ENCODE assay signal across 1 cellular context in genomic region chr10:77925795-77926565, GRCh38.
A peak's percentile ranks its signal among the peaks of the same experiment; 100 is the strongest.
TF ChIP-seq lines count a peak whose summit lies in the region.

No MANE protein-coding gene starts in this region.

TF ChIP-seq in HepG2, 621 proteins besides CTCF, POLR2A, EP300 and RAD21 (continued from another document and continues in another):
- TF ChIP-seq, protein P1, sequence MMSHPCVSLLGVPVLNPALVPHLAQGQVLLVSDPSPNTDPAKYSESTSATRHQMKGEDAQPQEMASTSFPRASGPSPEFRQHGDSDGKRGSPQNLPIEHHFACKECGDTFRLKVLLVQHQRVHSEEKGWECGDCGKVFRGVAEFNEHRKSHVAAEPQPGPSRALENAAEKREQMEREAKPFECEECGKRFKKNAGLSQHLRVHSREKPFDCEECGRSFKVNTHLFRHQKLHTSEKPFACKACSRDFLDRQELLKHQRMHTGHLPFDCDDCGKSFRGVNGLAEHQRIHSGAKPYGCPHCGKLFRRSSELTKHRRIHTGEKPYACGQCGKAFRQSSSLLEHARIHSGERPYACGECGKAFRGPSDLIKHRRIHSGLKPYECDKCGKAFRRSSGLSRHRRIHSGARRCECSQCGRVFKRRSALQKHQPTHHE (CRISPR knock-in tag; IDR thresholded peaks at IDR 0.05; ENCODE audit: borderline replicate concordance), result 0 out of 2 replicates have a peak, but pooled peaks have one; percentile 37
- no peak for TF ChIP-seq SOX6 (IDR thresholded peaks at IDR 0.05)
- peak; percentile 33; the same call in 1 of the 2 replicates for TF ChIP-seq SOX6 (CRISPR knock-in tag; IDR thresholded peaks at IDR 0.05)
- no peak for TF ChIP-seq ZC3H13 (CRISPR knock-in tag; IDR thresholded peaks at IDR 0.05)
- TF ChIP-seq ZNF83 (CRISPR knock-in tag; IDR thresholded peaks at IDR 0.05; ENCODE audit: borderline replicate concordance), result no peak
- TF ChIP-seq FOXM1 (CRISPR knock-in tag; IDR thresholded peaks at IDR 0.05), result no peak
- 0 out of 2 replicates have a peak, but pooled peaks have one; percentile 27 for TF ChIP-seq CCDC6 (CRISPR knock-in tag; IDR thresholded peaks at IDR 0.05)
- TF ChIP-seq, protein P2, sequence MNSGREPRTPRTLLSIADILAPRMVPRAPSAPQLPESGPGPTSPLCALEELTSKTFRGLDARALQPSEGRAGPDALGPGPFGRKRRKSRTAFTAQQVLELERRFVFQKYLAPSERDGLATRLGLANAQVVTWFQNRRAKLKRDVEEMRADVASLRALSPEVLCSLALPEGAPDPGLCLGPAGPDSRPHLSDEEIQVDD (CRISPR knock-in tag; IDR thresholded peaks at IDR 0.05; ENCODE audit: borderline replicate concordance), result peak; percentile 29; the same call in 1 of the 2 replicates
- TF ChIP-seq ZNF672 (CRISPR knock-in tag; IDR thresholded peaks at IDR 0.05), result no peak
- TF ChIP-seq MAFG (CRISPR knock-in tag; IDR thresholded peaks at IDR 0.05), result no peak
- TF ChIP-seq HOXA5 (CRISPR knock-in tag; IDR thresholded peaks at IDR 0.05), result 0 out of 2 replicates have a peak, but pooled peaks have one; percentile 31
- no peak for TF ChIP-seq STAG1 (CRISPR knock-in tag; IDR thresholded peaks at IDR 0.05)
- no peak for TF ChIP-seq TBL1XR1 (IDR thresholded peaks at IDR 0.05; ENCODE audit: borderline replicate concordance, low read length, partially characterized antibody)
- TF ChIP-seq, protein P3, sequence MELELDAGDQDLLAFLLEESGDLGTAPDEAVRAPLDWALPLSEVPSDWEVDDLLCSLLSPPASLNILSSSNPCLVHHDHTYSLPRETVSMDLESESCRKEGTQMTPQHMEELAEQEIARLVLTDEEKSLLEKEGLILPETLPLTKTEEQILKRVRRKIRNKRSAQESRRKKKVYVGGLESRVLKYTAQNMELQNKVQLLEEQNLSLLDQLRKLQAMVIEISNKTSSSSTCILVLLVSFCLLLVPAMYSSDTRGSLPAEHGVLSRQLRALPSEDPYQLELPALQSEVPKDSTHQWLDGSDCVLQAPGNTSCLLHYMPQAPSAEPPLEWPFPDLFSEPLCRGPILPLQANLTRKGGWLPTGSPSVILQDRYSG (CRISPR knock-in tag; IDR thresholded peaks at IDR 0.05), result 0 out of 2 replicates have a peak, but pooled peaks have one; percentile 25
- TF ChIP-seq RXRB (CRISPR knock-in tag; IDR thresholded peaks at IDR 0.05; ENCODE audit: borderline replicate concordance), result 0 out of 2 replicates have a peak, but pooled peaks have one; percentile 20
- TF ChIP-seq IRF9 (CRISPR knock-in tag; IDR thresholded peaks at IDR 0.05; ENCODE audit: borderline replicate concordance), result 0 out of 2 replicates have a peak, but pooled peaks have one; percentile 56
- TF ChIP-seq MEIS1 (CRISPR knock-in tag; IDR thresholded peaks at IDR 0.05; ENCODE audit: borderline replicate concordance), result peak; percentile 52; the same call in 1 of the 2 replicates
- TF ChIP-seq, protein P4, sequence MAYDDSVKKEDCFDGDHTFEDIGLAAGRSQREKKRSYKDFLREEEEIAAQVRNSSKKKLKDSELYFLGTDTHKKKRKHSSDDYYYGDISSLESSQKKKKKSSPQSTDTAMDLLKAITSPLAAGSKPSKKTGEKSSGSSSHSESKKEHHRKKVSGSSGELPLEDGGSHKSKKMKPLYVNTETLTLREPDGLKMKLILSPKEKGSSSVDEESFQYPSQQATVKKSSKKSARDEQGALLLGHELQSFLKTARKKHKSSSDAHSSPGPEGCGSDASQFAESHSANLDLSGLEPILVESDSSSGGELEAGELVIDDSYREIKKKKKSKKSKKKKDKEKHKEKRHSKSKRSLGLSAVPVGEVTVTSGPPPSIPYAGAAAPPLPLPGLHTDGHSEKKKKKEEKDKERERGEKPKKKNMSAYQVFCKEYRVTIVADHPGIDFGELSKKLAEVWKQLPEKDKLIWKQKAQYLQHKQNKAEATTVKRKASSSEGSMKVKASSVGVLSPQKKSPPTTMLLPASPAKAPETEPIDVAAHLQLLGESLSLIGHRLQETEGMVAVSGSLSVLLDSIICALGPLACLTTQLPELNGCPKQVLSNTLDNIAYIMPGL (CRISPR knock-in tag; IDR thresholded peaks at IDR 0.05; ENCODE audit: borderline replicate concordance in 1 of 2, low read depth in 1 of 2), result peak; percentile 29 to 72; a peak in 2 of 4 replicates
- peak; percentile 57; the same call in 1 of the 2 replicates for TF ChIP-seq ZNF441 (CRISPR knock-in tag; IDR thresholded peaks at IDR 0.05; ENCODE audit: borderline replicate concordance)
- TF ChIP-seq WIZ (CRISPR knock-in tag; IDR thresholded peaks at IDR 0.05), result no peak
- TF ChIP-seq ZNF746 (CRISPR knock-in tag; IDR thresholded peaks at IDR 0.05), result 0 out of 2 replicates have a peak, but pooled peaks have one; percentile 26
- TF ChIP-seq, protein P5, sequence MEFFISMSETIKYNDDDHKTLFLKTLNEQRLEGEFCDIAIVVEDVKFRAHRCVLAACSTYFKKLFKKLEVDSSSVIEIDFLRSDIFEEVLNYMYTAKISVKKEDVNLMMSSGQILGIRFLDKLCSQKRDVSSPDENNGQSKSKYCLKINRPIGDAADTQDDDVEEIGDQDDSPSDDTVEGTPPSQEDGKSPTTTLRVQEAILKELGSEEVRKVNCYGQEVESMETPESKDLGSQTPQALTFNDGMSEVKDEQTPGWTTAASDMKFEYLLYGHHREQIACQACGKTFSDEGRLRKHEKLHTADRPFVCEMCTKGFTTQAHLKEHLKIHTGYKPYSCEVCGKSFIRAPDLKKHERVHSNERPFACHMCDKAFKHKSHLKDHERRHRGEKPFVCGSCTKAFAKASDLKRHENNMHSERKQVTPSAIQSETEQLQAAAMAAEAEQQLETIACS (CRISPR knock-in tag; IDR thresholded peaks at IDR 0.05), result 0 out of 2 replicates have a peak, but pooled peaks have one; percentile 13
- peak; percentile 28; the same call in 1 of the 2 replicates for TF ChIP-seq TAF1 (CRISPR knock-in tag; IDR thresholded peaks at IDR 0.05)
- TF ChIP-seq, protein P6, sequence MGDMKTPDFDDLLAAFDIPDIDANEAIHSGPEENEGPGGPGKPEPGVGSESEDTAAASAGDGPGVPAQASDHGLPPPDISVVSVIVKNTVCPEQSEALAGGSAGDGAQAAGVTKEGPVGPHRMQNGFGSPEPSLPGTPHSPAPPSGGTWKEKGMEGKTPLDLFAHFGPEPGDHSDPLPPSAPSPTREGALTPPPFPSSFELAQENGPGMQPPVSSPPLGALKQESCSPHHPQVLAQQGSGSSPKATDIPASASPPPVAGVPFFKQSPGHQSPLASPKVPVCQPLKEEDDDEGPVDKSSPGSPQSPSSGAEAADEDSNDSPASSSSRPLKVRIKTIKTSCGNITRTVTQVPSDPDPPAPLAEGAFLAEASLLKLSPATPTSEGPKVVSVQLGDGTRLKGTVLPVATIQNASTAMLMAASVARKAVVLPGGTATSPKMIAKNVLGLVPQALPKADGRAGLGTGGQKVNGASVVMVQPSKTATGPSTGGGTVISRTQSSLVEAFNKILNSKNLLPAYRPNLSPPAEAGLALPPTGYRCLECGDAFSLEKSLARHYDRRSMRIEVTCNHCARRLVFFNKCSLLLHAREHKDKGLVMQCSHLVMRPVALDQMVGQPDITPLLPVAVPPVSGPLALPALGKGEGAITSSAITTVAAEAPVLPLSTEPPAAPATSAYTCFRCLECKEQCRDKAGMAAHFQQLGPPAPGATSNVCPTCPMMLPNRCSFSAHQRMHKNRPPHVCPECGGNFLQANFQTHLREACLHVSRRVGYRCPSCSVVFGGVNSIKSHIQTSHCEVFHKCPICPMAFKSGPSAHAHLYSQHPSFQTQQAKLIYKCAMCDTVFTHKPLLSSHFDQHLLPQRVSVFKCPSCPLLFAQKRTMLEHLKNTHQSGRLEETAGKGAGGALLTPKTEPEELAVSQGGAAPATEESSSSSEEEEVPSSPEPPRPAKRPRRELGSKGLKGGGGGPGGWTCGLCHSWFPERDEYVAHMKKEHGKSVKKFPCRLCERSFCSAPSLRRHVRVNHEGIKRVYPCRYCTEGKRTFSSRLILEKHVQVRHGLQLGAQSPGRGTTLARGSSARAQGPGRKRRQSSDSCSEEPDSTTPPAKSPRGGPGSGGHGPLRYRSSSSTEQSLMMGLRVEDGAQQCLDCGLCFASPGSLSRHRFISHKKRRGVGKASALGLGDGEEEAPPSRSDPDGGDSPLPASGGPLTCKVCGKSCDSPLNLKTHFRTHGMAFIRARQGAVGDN (CRISPR knock-in tag; IDR thresholded peaks at IDR 0.05), result peak; percentile 81
- peak; percentile 53; the same call in 1 of the 2 replicates for TF ChIP-seq TFDP2 (CRISPR knock-in tag; IDR thresholded peaks at IDR 0.05)
- no peak for TF ChIP-seq LCORL (IDR thresholded peaks at IDR 0.05)
- TF ChIP-seq LCORL (CRISPR knock-in tag; IDR thresholded peaks at IDR 0.05), result 0 out of 2 replicates have a peak, but pooled peaks have one; percentile 32
- TF ChIP-seq, protein P7, sequence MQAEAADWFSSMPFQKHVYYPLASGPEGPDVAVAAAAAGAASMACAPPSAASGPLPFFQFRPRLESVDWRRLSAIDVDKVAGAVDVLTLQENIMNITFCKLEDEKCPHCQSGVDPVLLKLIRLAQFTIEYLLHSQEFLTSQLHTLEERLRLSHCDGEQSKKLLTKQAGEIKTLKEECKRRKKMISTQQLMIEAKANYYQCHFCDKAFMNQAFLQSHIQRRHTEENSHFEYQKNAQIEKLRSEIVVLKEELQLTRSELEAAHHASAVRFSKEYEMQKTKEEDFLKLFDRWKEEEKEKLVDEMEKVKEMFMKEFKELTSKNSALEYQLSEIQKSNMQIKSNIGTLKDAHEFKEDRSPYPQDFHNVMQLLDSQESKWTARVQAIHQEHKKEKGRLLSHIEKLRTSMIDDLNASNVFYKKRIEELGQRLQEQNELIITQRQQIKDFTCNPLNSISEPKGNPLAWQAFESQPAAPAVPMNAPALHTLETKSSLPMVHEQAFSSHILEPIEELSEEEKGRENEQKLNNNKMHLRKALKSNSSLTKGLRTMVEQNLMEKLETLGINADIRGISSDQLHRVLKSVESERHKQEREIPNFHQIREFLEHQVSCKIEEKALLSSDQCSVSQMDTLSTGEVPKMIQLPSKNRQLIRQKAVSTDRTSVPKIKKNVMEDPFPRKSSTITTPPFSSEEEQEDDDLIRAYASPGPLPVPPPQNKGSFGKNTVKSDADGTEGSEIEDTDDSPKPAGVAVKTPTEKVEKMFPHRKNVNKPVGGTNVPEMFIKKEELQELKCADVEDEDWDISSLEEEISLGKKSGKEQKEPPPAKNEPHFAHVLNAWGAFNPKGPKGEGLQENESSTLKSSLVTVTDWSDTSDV (CRISPR knock-in tag; IDR thresholded peaks at IDR 0.05), result peak; percentile 59; the same call in 1 of the 2 replicates
- TF ChIP-seq ZNF761 (CRISPR knock-in tag; conservative IDR thresholded peaks at IDR 0.05), result 0 out of 2 replicates have a peak, but pooled peaks have one; percentile 20
- TF ChIP-seq ZNF737 (CRISPR knock-in tag; IDR thresholded peaks at IDR 0.05; ENCODE audit: borderline replicate concordance), result no peak
- TF ChIP-seq NCOA2 (CRISPR knock-in tag; IDR thresholded peaks at IDR 0.05), result no peak
- TF ChIP-seq ZSCAN12 (CRISPR knock-in tag; IDR thresholded peaks at IDR 0.05), result 0 out of 2 replicates have a peak, but pooled peaks have one; percentile 28
- peak; percentile 51; the same call in 1 of the 2 replicates for TF ChIP-seq FOXC1 (CRISPR knock-in tag; IDR thresholded peaks at IDR 0.05; ENCODE audit: borderline replicate concordance)
- 0 out of 2 replicates have a peak, but pooled peaks have one; percentile 43 for TF ChIP-seq SALL2 (CRISPR knock-in tag; IDR thresholded peaks at IDR 0.05)
- TF ChIP-seq, protein P8, sequence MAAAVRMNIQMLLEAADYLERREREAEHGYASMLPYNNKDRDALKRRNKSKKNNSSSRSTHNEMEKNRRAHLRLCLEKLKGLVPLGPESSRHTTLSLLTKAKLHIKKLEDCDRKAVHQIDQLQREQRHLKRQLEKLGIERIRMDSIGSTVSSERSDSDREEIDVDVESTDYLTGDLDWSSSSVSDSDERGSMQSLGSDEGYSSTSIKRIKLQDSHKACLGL (CRISPR knock-in tag; IDR thresholded peaks at IDR 0.05), result peak; percentile 27; the same call in 1 of the 2 replicates
- no peak for TF ChIP-seq XBP1 (CRISPR knock-in tag; IDR thresholded peaks at IDR 0.05)
- TF ChIP-seq MTF2 (CRISPR knock-in tag; IDR thresholded peaks at IDR 0.05; ENCODE audit: borderline replicate concordance), result peak; percentile 80; the same call in 1 of the 2 replicates
- TF ChIP-seq ZNF574 (CRISPR knock-in tag; IDR thresholded peaks at IDR 0.05), result peak; percentile 19; the same call in 1 of the 2 replicates
- peak; percentile 64; the same call in 1 of the 2 replicates for TF ChIP-seq KDM5B (CRISPR knock-in tag; IDR thresholded peaks at IDR 0.05; ENCODE audit: borderline replicate concordance)
- TF ChIP-seq ZNF678 (CRISPR knock-in tag; IDR thresholded peaks at IDR 0.05), result 0 out of 2 replicates have a peak, but pooled peaks have one; percentile 32
- 0 out of 2 replicates have a peak, but pooled peaks have one; percentile 8 for TF ChIP-seq GATAD1 (CRISPR knock-in tag; IDR thresholded peaks at IDR 0.05)
- 0 out of 2 replicates have a peak, but pooled peaks have one; percentile 20 for TF ChIP-seq MED1 (CRISPR knock-in tag; IDR thresholded peaks at IDR 0.05)
- TF ChIP-seq ZFP90 (CRISPR knock-in tag; IDR thresholded peaks at IDR 0.05; ENCODE audit: borderline replicate concordance), result peak; percentile 50; the same call in 1 of the 2 replicates
